In genomic region chr18:75678662-75679061, GRCh38 we compare ENCODE assay signal across 25 cellular contexts.
DNase-seq lines count a peak whose midpoint lies in the region; FAIRE-seq and TF ChIP-seq lines count a peak whose summit lies in the region.
"Had no signal": no experiment of that assay in that cellular context is flagged by ENCODE, and none has a peak within 500 bp of the region (broad histone marks: within the 10 kb centered on the region; RNA-seq: fewer than 3 reads in every experiment).

No MANE protein-coding gene starts in this region.

- no peak for TF ChIP-seq POLR2A in ovary (IDR thresholded peaks at IDR 0.05)

- no peaks in the 10 kb centered on the region for H4K20me1 ChIP-seq in osteoblast (ENCODE audit: insufficient read depth, low read length)
- H4K20me1 ChIP-seq: BLaER1 treated with 17β-estradiol and CSF1 and Interleukin-3, amounts not matched to agents 10 nM and 100 nM had no signal

- no peaks in the 10 kb centered on the region for H3K27me3 ChIP-seq in osteoblast (ENCODE audit: insufficient read depth, low read length)
- H3K27me3 ChIP-seq in ovary: no peaks in the 10 kb centered on the region
- H3K27me3 ChIP-seq: BLaER1 treated with 17β-estradiol and CSF1 and Interleukin-3, amounts not matched to agents 10 nM and 100 nM; esophagus squamous epithelium; suprapubic skin; upper lobe of right lung had no signal

- H3K4me3 ChIP-seq in LNCaP clone FGC (ENCODE audit: low read depth, low read length): no peak overlapping the region
- no peak overlapping the region for H3K4me3 ChIP-seq in osteoblast (ENCODE audit: insufficient read depth, low read length)
- no peak overlapping the region for H3K4me3 ChIP-seq in ovary
- H3K4me3 ChIP-seq: BLaER1 treated with 17β-estradiol and CSF1 and Interleukin-3, amounts not matched to agents 10 nM and 100 nM; esophagus squamous epithelium; psoas muscle; skin epidermis; suprapubic skin; upper lobe of right lung had no signal

- no peaks in the 10 kb centered on the region for H3K79me2 ChIP-seq in osteoblast (ENCODE audit: insufficient read depth, low read length)

- no peak for TF ChIP-seq EP300 in ovary (IDR thresholded peaks at IDR 0.05)

- no peaks in the 10 kb centered on the region for H3K9me3 ChIP-seq in osteoblast (ENCODE audit: low read depth, low read length)
- no peaks in the 10 kb centered on the region for H3K9me3 ChIP-seq in ovary
- H3K9me3 ChIP-seq: esophagus squamous epithelium, psoas muscle, suprapubic skin, upper lobe of right lung had no signal

- H2AFZ ChIP-seq in osteoblast (ENCODE audit: low read length): no peak overlapping the region

- DNase-seq in D721Med (ENCODE audit: insufficient read length, low spot score): no peak
- peak; percentile 85 for DNase-seq in LNCaP clone FGC (ENCODE audit: low read depth)
- DNase-seq in fibroblast of gingiva (ENCODE audit: low read depth): peak; percentile 11
- no peak for DNase-seq in osteoblast (ENCODE audit: insufficient read length, low spot score, missing footprints)
- no peak for DNase-seq in stimulated activated CD4-positive, alpha-beta T cell treated with anti-CD3 and anti-CD28 coated beads, Interleukin-12 subunit alpha, Interleukin-12 subunit beta, amount 100 ng/mL, for 4 hours
- DNase-seq in retina: no peak
- DNase-seq in ovary: no peak
- no peak for DNase-seq in effector CD8-positive, alpha-beta T cell (lab: John Stamatoyannopoulos, UW)
- DNase-seq: activated CD8-positive, alpha-beta memory T cell treated with anti-CD3 and anti-CD28 coated beads, Interleukin-2, amount 10 ng/mL, durations not matched to agents 7 days and 5 days; activated gamma-delta T cell treated with Interleukin-2 at 50 U/mL for 16 hours; activated T-cell treated with anti-CD3 and anti-CD28 coated beads, Interleukin-2, amount 50 U/mL, for 48 hours; dermis blood vessel endothelial cell; HCEC 1CT; NCI-H1436; NCI-H774; RPMI8226; stimulated activated naive CD4-positive, alpha-beta T cell; upper lobe of right lung had no signal

- no peaks in the 10 kb centered on the region for H3K36me3 ChIP-seq in osteoblast (ENCODE audit: insufficient read depth, low read length)
- no peaks in the 10 kb centered on the region for H3K36me3 ChIP-seq in ovary
- H3K36me3 ChIP-seq: BLaER1 treated with 17β-estradiol and CSF1 and Interleukin-3, amounts not matched to agents 10 nM and 100 nM; esophagus squamous epithelium; suprapubic skin; upper lobe of right lung had no signal

- 3 to 6% (median 4%) methylated on average over 7 of the region's 7 CpGs for WGBS in ovary, 3 donors

- intact Hi-C loops in ovary (cut with DNase I): no loop called here

- H3K4me1 ChIP-seq in osteoblast (ENCODE audit: insufficient read depth, low read length) (no peaks in the 10 kb centered on the region), ovary (ENCODE audit: insufficient read depth) (peaks cover 2% of the 10 kb centered on the region)
- H3K4me1 ChIP-seq: BLaER1 treated with 17β-estradiol and CSF1 and Interleukin-3, amounts not matched to agents 10 nM and 100 nM; esophagus squamous epithelium; psoas muscle; suprapubic skin; upper lobe of right lung had no signal

- FAIRE-seq in D721Med (lab: Jason Lieb, UNC): peak; percentile 75
- FAIRE-seq: astrocyte had no signal

- no peak for TF ChIP-seq CTCF in D721Med (IDR thresholded peaks at IDR 0.05; ENCODE audit: insufficient read depth, missing control alignments)
- no peak for TF ChIP-seq CTCF in LNCaP clone FGC (IDR thresholded peaks at IDR 0.05; ENCODE audit: control insufficient read depth, extremely low read depth, insufficient read depth)
- TF ChIP-seq CTCF in osteoblast (IDR thresholded peaks at IDR 0.05; ENCODE audit: extremely low read depth, low read depth, low read length): no peak
- TF ChIP-seq CTCF in ovary (IDR thresholded peaks at IDR 0.05): no peak

- H3K4me2 ChIP-seq in osteoblast (ENCODE audit: insufficient read depth, low read length): peak overlapping the region; percentile 45
- H3K4me2 ChIP-seq: BLaER1 treated with 17β-estradiol and CSF1 and Interleukin-3, amounts not matched to agents 10 nM and 100 nM; KMS-11 had no signal

- H3K27ac ChIP-seq in osteoblast (ENCODE audit: low read depth, low read length) (no peak overlapping the region), ovary (no peak overlapping the region)
- H3K27ac ChIP-seq: BLaER1 treated with 17β-estradiol and CSF1 and Interleukin-3, amounts not matched to agents 10 nM and 100 nM; esophagus squamous epithelium; KMS-11; psoas muscle; skin epidermis; suprapubic skin; upper lobe of right lung had no signal

Comparison
In these comparisons a context has a peak if more than half of its experiments do, and no peak if none do; other contexts are left out.
1. DNase-seq: peak in LNCaP clone FGC (single experiment) and fibroblast of gingiva (single experiment); none in D721Med (single experiment), osteoblast (single experiment), stimulated activated CD4-positive, alpha-beta T cell treated with anti-CD3 and anti-CD28 coated beads, Interleukin-12 subunit alpha, Interleukin-12 subunit beta, amount 100 ng/mL, for 4 hours (single experiment), retina (single experiment), ovary (0 of 5) and effector CD8-positive, alpha-beta T cell (single experiment).